In genomic region chr4:3484057-3484973, GRCh38 we compare ENCODE assay signal across 10 cellular contexts. TPM values are rescaled to one million over a fixed set of nuclear protein-coding genes. Genes with fewer than 3 reads are reported as not detected.
DNase-seq lines count a peak whose midpoint lies in the region; ATAC-seq and TF ChIP-seq lines count a peak whose summit lies in the region.
"Had no signal": no experiment of that assay in that cellular context is flagged by ENCODE, and none has a peak within 500 bp of the region (broad histone marks: within the 10 kb centered on the region; RNA-seq: fewer than 3 reads in every experiment).

No MANE protein-coding gene starts in this region.

- H3K36me3 Mint-ChIP-seq in IgD-negative memory B cell: no peaks in the 10 kb centered on the region

- H3K27ac Mint-ChIP-seq in IgD-negative memory B cell: peak overlapping the region; percentile 93 to 96 (median 94)

- 20 to 46% (median 33%) methylated on average over 25 to 45 of the region's 45 CpGs; no CpG with 5 or more reads in 1 of the 5 donors for WGBS in stomach, 5 donors

- TF ChIP-seq CTCF in right atrium auricular region (IDR thresholded peaks at IDR 0.05) (no peak), stomach (IDR thresholded peaks at IDR 0.05) (no peak)

- no peak overlapping the region for H3K4me3 ChIP-seq in SJCRH30
- peak overlapping the region; percentile 8 to 21 for H3K4me3 ChIP-seq in right atrium auricular region
- peak overlapping the region in 2 of 4 donors; percentile 11 to 37 for H3K4me3 ChIP-seq in stomach
- H3K4me3 ChIP-seq: right lobe of liver had no signal

- H3K27ac ChIP-seq in SJCRH30: peak overlapping the region; percentile 24
- H3K27ac ChIP-seq in right atrium auricular region: peak overlapping the region; percentile 92 to 99
- peak overlapping the region; percentile 50 to 81 (median 75) for H3K27ac ChIP-seq in stomach
- H3K27ac ChIP-seq: right lobe of liver had no signal

- peaks cover 2% of the 10 kb centered on the region for H3K27me3 Mint-ChIP-seq in IgD-negative memory B cell

- TF ChIP-seq POLR2A in stomach (IDR thresholded peaks at IDR 0.05): no peak

- no peaks in the 10 kb centered on the region for H3K36me3 ChIP-seq in SJCRH30
- no peaks in the 10 kb centered on the region for H3K36me3 ChIP-seq in right atrium auricular region
- no peaks in the 10 kb centered on the region for H3K36me3 ChIP-seq in stomach
- H3K36me3 ChIP-seq: right lobe of liver had no signal

- no peak for TF ChIP-seq EP300 in stomach (IDR thresholded peaks at IDR 0.05)

- DNase-seq in SJCRH30 (no peak), right atrium auricular region (ENCODE audit: low spot score) (peak; percentile 75), stomach (peak; percentile 81), hepatic stellate cell (ENCODE audit: low spot score) (no peak)
- DNase-seq in stimulated activated CD4-positive, alpha-beta T cell treated with anti-CD3 and anti-CD28 coated beads, Interleukin-4, amount 100 ng/mL, for 4 hours: no peak
- DNase-seq in activated CD8-positive, alpha-beta memory T cell treated with anti-CD3 and anti-CD28 coated beads, Interleukin-2, amount 50 U/mL, for 48 hours: no peak
- DNase-seq: activated gamma-delta T cell, right lobe of liver had no signal

- no peaks in the 10 kb centered on the region for H3K9me3 ChIP-seq in SJCRH30 (replicated peaks)
- no peaks in the 10 kb centered on the region for H3K9me3 ChIP-seq in right atrium auricular region
- no peaks in the 10 kb centered on the region for H3K9me3 ChIP-seq in stomach
- H3K9me3 ChIP-seq: right lobe of liver had no signal

- peaks cover 17 to 32% (median 19%) of the 10 kb centered on the region in 3 donors for H3K4me1 Mint-ChIP-seq in IgD-negative memory B cell

- H3K9me3 Mint-ChIP-seq in IgD-negative memory B cell: no peaks in the 10 kb centered on the region

- H3K27me3 ChIP-seq in SJCRH30: no peaks in the 10 kb centered on the region
- H3K27me3 ChIP-seq in right atrium auricular region: no peaks in the 10 kb centered on the region
- H3K27me3 ChIP-seq in stomach: peaks cover 0 to 79% (median 21%) of the 10 kb centered on the region in 3 donors
- H3K27me3 ChIP-seq: right lobe of liver had no signal

- H3K4me3 Mint-ChIP-seq in IgD-negative memory B cell: peak overlapping the region; percentile 83 to 95 (median 92)

- no peak for ATAC-seq in GM21576 (IDR thresholded peaks at IDR 0.05; ENCODE audit: unreplicated experiment)

- H3K4me1 ChIP-seq in SJCRH30 (peaks cover 67% of the 10 kb centered on the region), right atrium auricular region (peaks cover 0 to 69% of the 10 kb centered on the region in 2 donors), stomach (peaks cover 39 to 59% (median 55%) of the 10 kb centered on the region in 4 donors)
- H3K4me1 ChIP-seq: right lobe of liver had no signal

- intact Hi-C loops in stomach (cut with DNase I; ENCODE audit: low total_unique reads): no loop called here

RNA-seq across cellular contexts. Expression of gene DOK7, which starts 21.2 kb away (rescaled TPM):
- polyA plus RNA-seq in IgD-negative memory B cell (25.2 TPM), stomach (1 to 10 TPM; 1.7 to 5.0 (median 4.3) TPM)
- 8.6 and 9.6 TPM in 2 replicates for total RNA-seq in SJCRH30 (2014; rRNA removed; shearing (Covaris generic))
- total RNA-seq in right atrium auricular region (10 to 100 TPM; 31.0 to 68.9 TPM), stomach (1 to 10 TPM in 3 of 5 donors, under 1 TPM in 1, not detected in 1; 0.37 to 8.1 (median 4.6) TPM)

RNA-seq across cellular contexts. Expression of gene HGFAC, which starts 42.5 kb away (rescaled TPM):
- polyA plus RNA-seq in IgD-negative memory B cell (not detected), stomach (1 to 10 TPM in 2 of 3 donors, under 1 TPM in 1; 0.50 to 3.4 (median 1.2) TPM)
- total RNA-seq in SJCRH30 (2014; rRNA removed; shearing (Covaris generic)): 0.12 and 0.63 TPM in 2 replicates
- total RNA-seq in right atrium auricular region (not detected), stomach (not detected)

RNA-seq across cellular contexts. Expression of gene LRPAP1, which starts 47.9 kb away (rescaled TPM):
- polyA plus RNA-seq in IgD-negative memory B cell (138 TPM), stomach (10 to 100 TPM; 31.5 to 79.9 (median 41.4) TPM)
- total RNA-seq in SJCRH30 (2014; rRNA removed; shearing (Covaris generic)): 107 and 109 TPM in 2 replicates
- total RNA-seq in right atrium auricular region (100 to 1,000 TPM; 256 to 321 TPM), stomach (10 to 100 TPM; 32.5 to 92.0 (median 64.2) TPM)

Comparison
In these comparisons a context has a peak if more than half of its experiments do, and no peak if none do; other contexts are left out.
1. DNase-seq: peak in right atrium auricular region (single experiment) and stomach (single experiment); none in SJCRH30 (0 of 2), stimulated activated CD4-positive, alpha-beta T cell treated with anti-CD3 and anti-CD28 coated beads, Interleukin-4, amount 100 ng/mL, for 4 hours (0 of 2), activated CD8-positive, alpha-beta memory T cell treated with anti-CD3 and anti-CD28 coated beads, Interleukin-2, amount 50 U/mL, for 48 hours (single experiment) and hepatic stellate cell (single experiment).
2. H3K27ac ChIP-seq: peak in every context shown above with its lines; median percentile 96 in right atrium auricular region; 75 in stomach; 24 in SJCRH30.